Comparison of ENCODE assay signal across 8 cellular contexts in the genomic region with DNA sequence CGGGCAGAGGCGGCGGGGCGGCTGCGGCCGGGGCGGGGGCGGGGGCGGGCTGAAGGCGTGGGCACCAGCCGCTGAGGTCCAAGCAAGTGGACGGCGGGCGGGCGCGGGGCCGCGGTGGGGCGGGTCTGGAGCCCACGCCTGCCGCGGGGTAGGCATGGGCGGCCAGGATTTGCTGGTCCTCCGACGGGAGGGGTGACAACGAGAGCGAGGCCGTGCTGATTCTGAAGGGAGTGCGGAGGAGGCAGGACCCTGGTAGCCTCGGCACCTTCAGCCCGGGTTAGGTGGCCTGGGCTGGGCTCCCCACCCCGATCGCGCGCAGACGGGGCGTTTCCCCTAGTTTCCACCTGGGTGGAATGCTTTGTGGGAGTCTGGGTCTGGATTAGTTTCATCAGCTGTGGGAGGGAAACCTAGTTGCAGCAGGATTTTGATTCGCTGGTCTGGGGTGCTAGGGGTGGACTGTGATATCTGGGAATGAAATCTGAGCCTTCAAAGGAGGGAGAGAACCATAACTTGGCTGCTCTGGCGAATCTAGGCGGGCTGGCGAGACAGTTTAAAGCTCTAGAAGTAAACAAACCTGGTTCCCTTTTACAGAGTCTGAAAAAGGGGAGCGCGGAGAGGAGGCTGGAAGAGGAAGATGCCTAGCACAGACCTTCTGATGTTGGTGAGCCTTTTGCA. TPM values are rescaled to one million over a fixed set of nuclear protein-coding genes. Genes with fewer than 3 reads are reported as not detected.
DNase-seq lines count a peak whose midpoint lies in the region; ATAC-seq and TF ChIP-seq lines count a peak whose summit lies in the region.

No MANE protein-coding gene starts in this region.

- POLR2A ChIA-PET in PC-9 (lab: Charles Lee; ENCODE audit: unreplicated experiment): interaction anchor here (0.6 to 1.2 kb wide), 6 partner anchors 23 to 1489 kb away, joined by 3 to 5 read pairs (median 4); no protein-coding TSS in a partner anchor
- POLR2A ChIA-PET in naive thymus-derived CD4-positive, alpha-beta T cell (lab: Charles Lee): interaction anchor here (0.5 to 1.4 kb wide), 4 partner anchors 16 to 61 kb away, joined by 3 read pairs; no protein-coding TSS in a partner anchor

- no peaks in the 10 kb centered on the region for H3K27me3 ChIP-seq in CD4-positive, CD25-positive, alpha-beta regulatory T cell (ENCODE audit: control insufficient read depth, insufficient read depth, low read length)
- no peaks in the 10 kb centered on the region for H3K27me3 ChIP-seq in PC-9 (ENCODE audit: insufficient read depth, low read depth)
- H3K27me3 ChIP-seq in naive thymus-derived CD4-positive, alpha-beta T cell (ENCODE audit: control insufficient read depth in 2 of 2, insufficient read depth in 2 of 2, low read length in 2 of 2): no peaks in the 10 kb centered on the region

- intact Hi-C loops in PC-9 (cut with micrococcal nuclease; ENCODE audit: unreplicated experiment): loop anchor here (1.0 to 5.0 kb wide), 3 partner anchors 50 to 468 kb away; no protein-coding TSS in a partner anchor
- intact Hi-C loops in naive thymus-derived CD4-positive, alpha-beta T cell (cut with micrococcal nuclease): loop anchor here (2.0 to 10.0 kb wide), 7 partner anchors 338 to 1502 kb away; partner anchors contain the start of genes PALD1 (in 2 of the 2), LRRC20 (in 1 of the 2) and PPA1 (in 1 of the 2)

- H3K36me3 ChIP-seq in CD4-positive, CD25-positive, alpha-beta regulatory T cell (ENCODE audit: control insufficient read depth, insufficient read depth, low read length): peaks cover 4% of the 10 kb centered on the region
- peaks cover 25% of the 10 kb centered on the region for H3K36me3 ChIP-seq in PC-9 (ENCODE audit: low read depth)
- no peaks in the 10 kb centered on the region for H3K36me3 ChIP-seq in naive thymus-derived CD4-positive, alpha-beta T cell (ENCODE audit: control insufficient read depth in 2 of 3, insufficient read depth in 3 of 3, low read length in 3 of 3)

- no peaks in the 10 kb centered on the region for H3K9me3 Mint-ChIP-seq in CD4-positive, CD25-positive, alpha-beta regulatory T cell
- H3K9me3 Mint-ChIP-seq in naive thymus-derived CD4-positive, alpha-beta T cell: no peaks in the 10 kb centered on the region

- H3K9me2 ChIP-seq in PC-9 (ENCODE audit: insufficient read depth): no peaks in the 10 kb centered on the region

- H3K27ac ChIP-seq in CD4-positive, CD25-positive, alpha-beta regulatory T cell (ENCODE audit: insufficient read depth, low read length, poor library complexity, severe bottlenecking): peak overlapping the region; percentile 51
- peak overlapping the region; percentile 89 for H3K27ac ChIP-seq in PC-9
- peak overlapping the region; percentile 73 for H3K27ac ChIP-seq in naive thymus-derived CD4-positive, alpha-beta T cell (ENCODE audit: low read depth, low read length)

- peaks cover 15% of the 10 kb centered on the region for H3F3A ChIP-seq in PC-9 (ENCODE audit: insufficient read depth, low read depth)

- H2AFZ ChIP-seq in PC-9: peak overlapping the region; percentile 77

- H3K4me1 ChIP-seq in CD4-positive, CD25-positive, alpha-beta regulatory T cell (ENCODE audit: control insufficient read depth, insufficient read depth, low read length, poor library complexity, severe bottlenecking): peaks cover 15% of the 10 kb centered on the region
- H3K4me1 ChIP-seq in PC-9 (replicated peaks; ENCODE audit: insufficient read depth): peaks cover 52% of the 10 kb centered on the region
- H3K4me1 ChIP-seq in naive thymus-derived CD4-positive, alpha-beta T cell (ENCODE audit: control insufficient read depth in 2 of 2, insufficient read depth in 2 of 2, low read length in 2 of 2): peaks cover 4 to 20% of the 10 kb centered on the region in 2 donors

- H3K9me3 ChIP-seq in CD4-positive, CD25-positive, alpha-beta regulatory T cell (ENCODE audit: control insufficient read depth in 2 of 2, low read length in 2 of 2): no peaks in the 10 kb centered on the region
- H3K9me3 ChIP-seq in PC-9 (ENCODE audit: insufficient read depth, low read depth): no peaks in the 10 kb centered on the region
- no peaks in the 10 kb centered on the region for H3K9me3 ChIP-seq in naive thymus-derived CD4-positive, alpha-beta T cell (ENCODE audit: control insufficient read depth in 2 of 3, low read length in 3 of 3)

- BruUV-seq in PC-9 (replicated peaks; lab: Mats Ljungman, UMichigan): no TSS peak

- DNase-seq in CD4-positive, CD25-positive, alpha-beta regulatory T cell: peak; percentile 22 to 38 (median 34)
- DNase-seq in PC-9: peak; percentile 93 to 94
- peak; percentile 14 for DNase-seq in activated effector memory CD4-positive, alpha-beta T cell treated with Interleukin-2 at 50 U/mL for 16 hours
- DNase-seq in fibroblast of mammary gland (ENCODE audit: low read depth): peak; percentile 85
- peak; percentile 14 to 49 (median 26) for DNase-seq in naive thymus-derived CD4-positive, alpha-beta T cell
- DNase-seq in stromal cell of bone marrow (ENCODE audit: low read depth): peak; percentile 69

- H3K79me2 ChIP-seq in PC-9 (ENCODE audit: low read depth): peaks cover 45% of the 10 kb centered on the region

- CTCF ChIA-PET in PC-9 (lab: Charles Lee): interaction anchor here (0.6 to 1.0 kb wide), 3 partner anchors 13 to 843 kb away, joined by 3 to 14 read pairs (median 3); no protein-coding TSS in a partner anchor
- CTCF ChIA-PET in naive thymus-derived CD4-positive, alpha-beta T cell (lab: Charles Lee): interaction anchor here (0.6 to 1.3 kb wide), 3 partner anchors 63 to 266 kb away, joined by 3 to 4 read pairs (median 4); no protein-coding TSS in a partner anchor

- H3K27ac Mint-ChIP-seq in CD4-positive, CD25-positive, alpha-beta regulatory T cell: peak overlapping the region; percentile 80 to 94 (median 88)
- peak overlapping the region; percentile 28 to 93 (median 85) for H3K27ac Mint-ChIP-seq in naive thymus-derived CD4-positive, alpha-beta T cell

- H3K4me3 ChIP-seq in CD4-positive, CD25-positive, alpha-beta regulatory T cell (ENCODE audit: low read depth, low read length): peak overlapping the region; percentile 75
- peak overlapping the region; percentile 68 for H3K4me3 ChIP-seq in PC-9
- H3K4me3 ChIP-seq in fibroblast of mammary gland (ENCODE audit: control insufficient read depth, low read depth, low read length): peak overlapping the region; percentile 83
- H3K4me3 ChIP-seq in naive thymus-derived CD4-positive, alpha-beta T cell (ENCODE audit: low read length): peak overlapping the region; percentile 66

- peak; percentile 20 to 28 for ATAC-seq in CD4-positive, CD25-positive, alpha-beta regulatory T cell (ENCODE audit: low read depth in 2 of 2)
- ATAC-seq in GM19372 (IDR thresholded peaks at IDR 0.05; ENCODE audit: low read depth, unreplicated experiment) (peak; percentile 44), HG03520 (IDR thresholded peaks at IDR 0.05; ENCODE audit: unreplicated experiment) (peak; percentile 41)
- peak; percentile 31 for ATAC-seq in naive thymus-derived CD4-positive, alpha-beta T cell

- peak overlapping the region; percentile 88 to 92 (median 90) for H3K4me3 Mint-ChIP-seq in CD4-positive, CD25-positive, alpha-beta regulatory T cell
- peak overlapping the region; percentile 83 to 95 (median 91) for H3K4me3 Mint-ChIP-seq in naive thymus-derived CD4-positive, alpha-beta T cell

- TF ChIP-seq CTCF in PC-9 (conservative IDR thresholded peaks at IDR 0.05): no peak
- no peak for TF ChIP-seq CTCF in fibroblast of mammary gland (conservative IDR thresholded peaks at IDR 0.05; ENCODE audit: control insufficient read depth, insufficient read depth, low read depth, low read length)

- H3K4me1 Mint-ChIP-seq in CD4-positive, CD25-positive, alpha-beta regulatory T cell: peaks cover 10 to 56% (median 37%) of the 10 kb centered on the region in 4 donors
- H3K4me1 Mint-ChIP-seq in naive thymus-derived CD4-positive, alpha-beta T cell: peaks cover 22 to 57% (median 48%) of the 10 kb centered on the region in 7 donors

- no peaks in the 10 kb centered on the region for H3K27me3 Mint-ChIP-seq in CD4-positive, CD25-positive, alpha-beta regulatory T cell
- peaks cover 0 to 6% (median 0%) of the 10 kb centered on the region in 5 donors for H3K27me3 Mint-ChIP-seq in naive thymus-derived CD4-positive, alpha-beta T cell

- peaks cover 11% of the 10 kb centered on the region; the same call in 1 of the 2 replicates for H4K20me1 ChIP-seq in PC-9 (ENCODE audit: insufficient read depth)

- peaks cover 16% of the 10 kb centered on the region for H3K36me3 Mint-ChIP-seq in CD4-positive, CD25-positive, alpha-beta regulatory T cell
- peaks cover 0 to 8% (median 3%) of the 10 kb centered on the region in 5 donors for H3K36me3 Mint-ChIP-seq in naive thymus-derived CD4-positive, alpha-beta T cell

- H3K4me2 ChIP-seq in PC-9: peak overlapping the region; percentile 78

RNA-seq across cellular contexts. Expression of gene SGPL1, which starts 0.6 kb away (rescaled TPM):
- total RNA-seq in CD4-positive, CD25-positive, alpha-beta regulatory T cell: 30.4 TPM
- polyA plus RNA-seq in CD4-positive, CD25-positive, alpha-beta regulatory T cell: 10 to 100 TPM; 12.8 to 16.8 (median 14.9) TPM
- 96.9 and 141 TPM in 2 replicates for total RNA-seq in PC-9 (2021)
- total RNA-seq in naive thymus-derived CD4-positive, alpha-beta T cell: 10 to 100 TPM; 20.9 to 35.5 (median 30.6) TPM
- 10 to 100 TPM; 12.2 to 13.4 TPM for polyA plus RNA-seq in naive thymus-derived CD4-positive, alpha-beta T cell

RNA-seq across cellular contexts. Expression of gene TBATA, which starts 31.2 kb away (rescaled TPM):
- total RNA-seq in CD4-positive, CD25-positive, alpha-beta regulatory T cell: not detected
- not detected for polyA plus RNA-seq in CD4-positive, CD25-positive, alpha-beta regulatory T cell
- total RNA-seq in PC-9 (2021): not detected in 2 replicates
- not detected for total RNA-seq in naive thymus-derived CD4-positive, alpha-beta T cell
- polyA plus RNA-seq in naive thymus-derived CD4-positive, alpha-beta T cell: not detected

Comparison
In these comparisons a context has a peak if more than half of its experiments do, and no peak if none do; other contexts are left out.
1. Peak in every context shown above with its lines: DNase-seq, ATAC-seq, H3K4me3 ChIP-seq and H3K27ac ChIP-seq.
2. DNase-seq: peak in every context shown above with its lines; median percentile 94 in PC-9; 85 in fibroblast of mammary gland; 69 in stromal cell of bone marrow; 34 in CD4-positive, CD25-positive, alpha-beta regulatory T cell; 26 in naive thymus-derived CD4-positive, alpha-beta T cell; 14 in activated effector memory CD4-positive, alpha-beta T cell treated with Interleukin-2 at 50 U/mL for 16 hours.